Comparison of ENCODE assay signal across 33 cellular contexts in genomic region chr5:73008831-73009230, GRCh38.
"Had no signal": no experiment of that assay in that cellular context is flagged by ENCODE, and none has a peak within 500 bp of the region (broad histone marks: within the 10 kb centered on the region; RNA-seq: fewer than 3 reads in every experiment).

No MANE protein-coding gene starts in this region.

- H3K27me3 Mint-ChIP-seq: activated CD8-positive, alpha-beta T cell treated with anti-CD3 and anti-CD28 coated beads for 36 hours; activated naive CD4-positive, alpha-beta T cell treated with anti-CD3 and anti-CD28 coated beads, Interleukin-2, amount 50 U/mL, for 24 hours; activated T-cell treated with anti-CD3 and anti-CD28 coated beads, Interleukin-2, amount 50 U/mL, for 24 hours; central memory CD8-positive, alpha-beta T cell had no signal

- H3K36me3 Mint-ChIP-seq: activated naive CD4-positive, alpha-beta T cell treated with anti-CD3 and anti-CD28 coated beads, Interleukin-2, amount 50 U/mL, for 24 hours; activated naive CD8-positive, alpha-beta T cell treated with anti-CD3 and anti-CD28 coated beads, Interleukin-2, amount 10 ng/mL, durations not matched to agents 7 days and 5 days had no signal

- H3K4me3 ChIP-seq: ascending aorta, cardiac muscle cell, Peyer's patch, SJSA1 had no signal

- H3K27me3 ChIP-seq: ascending aorta, cardiac muscle cell, Peyer's patch, SJSA1 had no signal

- H3K9ac ChIP-seq: KMS-11 had no signal

- ATAC-seq: activated CD8-positive, alpha-beta T cell treated with anti-CD3 and anti-CD28 coated beads for 36 hours; PC-3 had no signal

- H3K27ac Mint-ChIP-seq: activated CD4-positive, alpha-beta T cell treated with anti-CD3 and anti-CD28 coated beads, Interleukin-2, amount 10 ng/mL, durations not matched to agents 24 days and 14 days; activated CD8-positive, alpha-beta T cell treated with anti-CD3 and anti-CD28 coated beads for 36 hours; activated naive CD4-positive, alpha-beta T cell treated with anti-CD3 and anti-CD28 coated beads, Interleukin-2, amount 50 U/mL, for 24 hours; activated naive CD8-positive, alpha-beta T cell treated with anti-CD3 and anti-CD28 coated beads, Interleukin-2, amount 10 ng/mL, durations not matched to agents 7 days and 5 days; activated T-cell treated with anti-CD3 and anti-CD28 coated beads, Interleukin-2, amount 50 U/mL, for 24 hours; activated T-helper 2 cell treated with anti-CD3 and anti-CD28 coated beads, Interferon-gamma antibody, Interleukin-2, Interleukin-4, amounts not matched to agents 10 μg/mL and 5 μg/mL and 100 μg/mL, durations not matched to agents 14 hours and 24 hours and 36 hours had no signal

- H3K4me3 Mint-ChIP-seq: activated CD4-positive, alpha-beta T cell treated with anti-CD3 and anti-CD28 coated beads, Interleukin-2, amount 10 ng/mL, durations not matched to agents 24 days and 14 days; activated CD8-positive, alpha-beta T cell treated with anti-CD3 and anti-CD28 coated beads for 36 hours; activated naive CD4-positive, alpha-beta T cell treated with anti-CD3 and anti-CD28 coated beads, Interleukin-2, amount 50 U/mL, for 24 hours; activated naive CD8-positive, alpha-beta T cell treated with anti-CD3 and anti-CD28 coated beads, Interleukin-2, amount 10 ng/mL, durations not matched to agents 7 days and 5 days; activated T-cell treated with anti-CD3 and anti-CD28 coated beads, Interleukin-2, amount 50 U/mL, for 24 hours; central memory CD8-positive, alpha-beta T cell had no signal

- H3K4me2 ChIP-seq: KMS-11 had no signal

- H3K4me1 Mint-ChIP-seq: activated CD4-positive, alpha-beta T cell treated with anti-CD3 and anti-CD28 coated beads, Interleukin-2, amount 10 ng/mL, durations not matched to agents 24 days and 14 days; activated naive CD4-positive, alpha-beta T cell treated with anti-CD3 and anti-CD28 coated beads, Interleukin-2, amount 50 U/mL, for 24 hours; activated naive CD8-positive, alpha-beta T cell treated with anti-CD3 and anti-CD28 coated beads, Interleukin-2, amount 10 ng/mL, durations not matched to agents 7 days and 5 days; central memory CD8-positive, alpha-beta T cell had no signal

- H3K36me3 ChIP-seq: cardiac muscle cell, SJSA1 had no signal

- H3K4me1 ChIP-seq: Peyer's patch, SJSA1 had no signal

- DNase-seq: activated CD4-positive, alpha-beta T cell treated with anti-CD3 and anti-CD28 coated beads, Interleukin-2, amount 10 ng/mL, durations not matched to agents 24 days and 14 days; activated CD4-positive, alpha-beta T cell treated with anti-CD3 and anti-CD28 coated beads, Interleukin-2, amount 50 U/mL, for 4 hours; activated CD8-positive, alpha-beta T cell treated with anti-CD3 and anti-CD28 coated beads for 36 hours; activated gamma-delta T cell; activated naive CD4-positive, alpha-beta T cell treated with Interleukin-2 at 50 U/mL for 16 hours; activated naive CD8-positive, alpha-beta T cell treated with anti-CD3 and anti-CD28 coated beads, Interleukin-2, amount 10 ng/mL, durations not matched to agents 7 days and 5 days; activated T-cell treated with anti-CD3 and anti-CD28 coated beads, Interleukin-2, amount 50 U/mL, for 24 hours; amygdala; MM.1S; NCI-H1092 treated with DMSO at 0.1 percent for 48 hours; NCI-H1417; NCI-H187 treated with DMSO at 0.1 percent for 48 hours; NCI-H2081; NCI-H345; NCI-H524 treated with DMSO at 0.1 percent for 48 hours; NCI-H748 treated with DMSO at 0.1 percent for 48 hours; NK-92 treated with Interleukin-12 subunit alpha and Interleukin-12 subunit beta, amount 100 ng/mL, for 24 hours; PC-3; Peyer's patch; RPMI8226; SHP77 treated with DMSO at 0.1 percent for 48 hours; SW 1271; T-helper 1 cell; T-helper 2 cell; T-helper 9 cell; WERI-Rb-1 had no signal

- H3K9me3 ChIP-seq: ascending aorta, Peyer's patch, SJSA1 had no signal

- H3K27ac ChIP-seq: ascending aorta, cardiac muscle cell, KMS-11, Peyer's patch, SJSA1, WERI-Rb-1 had no signal

- H3K9me3 Mint-ChIP-seq: activated CD4-positive, alpha-beta T cell treated with anti-CD3 and anti-CD28 coated beads, Interleukin-2, amount 10 ng/mL, durations not matched to agents 24 days and 14 days; activated CD8-positive, alpha-beta T cell treated with anti-CD3 and anti-CD28 coated beads for 36 hours; activated naive CD4-positive, alpha-beta T cell treated with anti-CD3 and anti-CD28 coated beads, Interleukin-2, amount 50 U/mL, for 24 hours; activated naive CD8-positive, alpha-beta T cell treated with anti-CD3 and anti-CD28 coated beads, Interleukin-2, amount 10 ng/mL, durations not matched to agents 7 days and 5 days; activated T-cell treated with anti-CD3 and anti-CD28 coated beads, Interleukin-2, amount 50 U/mL, for 24 hours; activated T-helper 2 cell treated with anti-CD3 and anti-CD28 coated beads, Interferon-gamma antibody, Interleukin-2, Interleukin-4, amounts not matched to agents 10 μg/mL and 5 μg/mL and 100 μg/mL, durations not matched to agents 14 hours and 24 hours and 36 hours; central memory CD8-positive, alpha-beta T cell had no signal
